In genomic region chr3:37510749-37511148, GRCh38 we compare ENCODE assay signal across 20 cellular contexts. TPM values are rescaled to one million over a fixed set of nuclear protein-coding genes. Genes with fewer than 3 reads are reported as not detected.
DNase-seq lines count a peak whose midpoint lies in the region; ATAC-seq and TF ChIP-seq lines count a peak whose summit lies in the region.
"Had no signal": no experiment of that assay in that cellular context is flagged by ENCODE, and none has a peak within 500 bp of the region (broad histone marks: within the 10 kb centered on the region; RNA-seq: fewer than 3 reads in every experiment).

No MANE protein-coding gene starts in this region.

- H3K9me3 ChIP-seq in psoas muscle, result no peaks in the 10 kb centered on the region
- H3K9me3 ChIP-seq in smooth muscle cell (replicated peaks; ENCODE audit: low read depth), result no peaks in the 10 kb centered on the region
- H3K9me3 ChIP-seq: HAP-1, MG63, Peyer's patch, SK-N-SH had no signal

- peaks cover 5% of the 10 kb centered on the region for H3F3A ChIP-seq in smooth muscle cell (ENCODE audit: low read depth)

- peaks cover 0 to 5% of the 10 kb centered on the region in 2 donors for H3K36me3 ChIP-seq in psoas muscle (ENCODE audit: insufficient read depth in 1 of 2, low read depth in 1 of 2)
- H3K36me3 ChIP-seq in smooth muscle cell (ENCODE audit: low read depth), result no peaks in the 10 kb centered on the region
- H3K36me3 ChIP-seq: HAP-1, MG63 had no signal

- no peak for TF ChIP-seq CTCF in fibroblast of mammary gland (conservative IDR thresholded peaks at IDR 0.05; ENCODE audit: control insufficient read depth, insufficient read depth, low read depth, low read length)
- no peak for TF ChIP-seq CTCF in psoas muscle (IDR thresholded peaks at IDR 0.05)
- no peak for TF ChIP-seq CTCF in smooth muscle cell (IDR thresholded peaks at IDR 0.05; ENCODE audit: borderline replicate concordance, insufficient read depth, poor library complexity, severe bottlenecking)

- H3K27me3 ChIP-seq in psoas muscle (ENCODE audit: insufficient read depth in 3 of 3, low read length in 2 of 3) (no peaks in the 10 kb centered on the region), smooth muscle cell (ENCODE audit: low read depth) (peaks cover 96% of the 10 kb centered on the region)
- H3K27me3 ChIP-seq: MG63, Peyer's patch had no signal

- ATAC-seq in psoas muscle (peak in 3 of 4 donors; percentile 18 to 65 (median 38)), GM21528 (IDR thresholded peaks at IDR 0.05; ENCODE audit: low FRiP score, unreplicated experiment) (no peak), HG03025 (IDR thresholded peaks at IDR 0.05; ENCODE audit: low FRiP score, unreplicated experiment) (no peak)

- H3K9ac ChIP-seq in smooth muscle cell (ENCODE audit: low read depth), result no peak overlapping the region
- H3K9ac ChIP-seq: SK-N-SH had no signal

- no peaks in the 10 kb centered on the region for H3K79me2 ChIP-seq in smooth muscle cell (ENCODE audit: low read depth)

- DNase-seq in AML-193 (lab: John Stamatoyannopoulos, UW) (peak; percentile 36 to 61), SKM-1 (lab: John Stamatoyannopoulos, UW; ENCODE audit: unreplicated experiment) (peak; percentile 42), fibroblast of mammary gland (ENCODE audit: low read depth) (peak; percentile 5), psoas muscle (no peak), epidermal melanocyte (ENCODE audit: insufficient read length, low spot score) (no peak), smooth muscle cell (lab: John Stamatoyannopoulos, UW; ENCODE audit: unreplicated experiment) (no peak)
- DNase-seq: CD4-positive, alpha-beta memory T cell; DMS79 treated with DMSO at 0.1 percent for 48 hours; NCI-H1694; Peyer's patch; SK-N-SH; stimulated activated CD4-positive, alpha-beta T cell treated with anti-CD3 and anti-CD28 coated beads, Interleukin-4, amount 100 ng/mL, for 1 hour; T1000 had no signal

- peaks cover 24% of the 10 kb centered on the region for H3K4me1 ChIP-seq in psoas muscle
- H3K4me1 ChIP-seq in smooth muscle cell (ENCODE audit: low read depth), result no peaks in the 10 kb centered on the region
- H3K4me1 ChIP-seq: HAP-1, Peyer's patch had no signal

- H4K20me1 ChIP-seq in smooth muscle cell (ENCODE audit: low read depth), result no peaks in the 10 kb centered on the region

- intact Hi-C loops in psoas muscle (cut with DNase I), result no loop called here

- H3K27ac ChIP-seq in psoas muscle (peak overlapping the region; percentile 37), smooth muscle cell (ENCODE audit: low read depth) (no peak overlapping the region)
- H3K27ac ChIP-seq: Peyer's patch had no signal

- H3K4me2 ChIP-seq in smooth muscle cell, result no peak overlapping the region
- H3K4me2 ChIP-seq: SK-N-SH had no signal

- H3K4me3 ChIP-seq in fibroblast of mammary gland (ENCODE audit: control insufficient read depth, low read depth, low read length) (no peak overlapping the region), psoas muscle (no peak overlapping the region), smooth muscle cell (no peak overlapping the region)
- H3K4me3 ChIP-seq: HAP-1, lung, MG63, Peyer's patch, skin epidermis had no signal

- 49 to 68% (median 54%) methylated on average over 3 of the region's 3 CpGs for WGBS in psoas muscle, 3 donors
- 92% methylated on average over 3 of the region's 3 CpGs for whole genome bisulfite sequencing in smooth muscle cell (ENCODE audit: low lambda C conversion rate)

- no peak overlapping the region for H2AFZ ChIP-seq in smooth muscle cell (ENCODE audit: low read depth)

RNA-seq across cellular contexts. Expression of gene ITGA9, which starts 58.8 kb away (rescaled TPM):
- total RNA-seq in psoas muscle, result 10 to 100 TPM in 1 of 4 donors, 1 to 10 TPM in 3; 3.2 to 13.2 (median 4.9) TPM
- polyA plus RNA-seq in psoas muscle, result 1 to 10 TPM; 1.5 to 1.8 (median 1.5) TPM
- total RNA-seq in smooth muscle cell, result 0.45 and 0.49 TPM in 2 replicates
- 0.06 and 0.57 TPM in 2 replicates for polyA plus RNA-seq in smooth muscle cell
- total RNA-seq: bronchial epithelial cell had no signal
- polyA plus RNA-seq: CD4-positive, alpha-beta memory T cell had no signal

Comparison
In these comparisons a context has a peak if more than half of its experiments do, and no peak if none do; other contexts are left out.
1. DNase-seq: peak in AML-193 (2 of 2), SKM-1 (single experiment) and fibroblast of mammary gland (single experiment); none in psoas muscle (0 of 2), epidermal melanocyte (single experiment) and smooth muscle cell (single experiment).
2. ATAC-seq: peak in psoas muscle (3 of 4); none in GM21528 (single experiment) and HG03025 (single experiment).